Comparison of ENCODE assay signal across 21 cellular contexts in the genomic region with DNA sequence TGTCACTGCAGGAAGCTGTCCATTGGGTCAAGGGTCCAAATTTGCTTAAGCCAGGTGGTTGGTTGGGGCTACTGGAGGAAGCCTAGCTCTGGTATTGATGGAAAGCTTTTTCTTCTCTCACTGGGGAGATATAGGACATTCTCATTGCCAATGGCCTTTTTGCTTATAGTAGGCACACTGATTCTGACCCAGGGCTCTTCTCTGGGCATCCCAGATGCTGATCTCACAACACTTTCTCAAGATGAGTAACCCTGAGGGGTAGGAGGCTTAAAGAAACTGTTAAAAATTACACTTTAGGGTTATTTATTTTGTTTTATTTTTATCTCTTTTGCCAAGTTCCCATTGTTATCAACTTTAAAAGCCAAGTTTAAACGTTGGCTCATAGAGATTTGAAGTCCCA.
A peak's percentile ranks its signal among the peaks of the same experiment; 100 is the strongest.
DNase-seq lines count a peak whose midpoint lies in the region; ATAC-seq and TF ChIP-seq lines count a peak whose summit lies in the region.
"Had no signal": no experiment of that assay in that cellular context is flagged by ENCODE, and none has a peak within 500 bp of the region (broad histone marks: within the 10 kb centered on the region; RNA-seq: fewer than 3 reads in every experiment).

No MANE protein-coding gene starts in this region.

- H3K36me3 Mint-ChIP-seq in HFFc6 (ENCODE audit: low read depth), result no peaks in the 10 kb centered on the region

- H3K36me3 ChIP-seq in OCI-LY3 (replicated peaks; ENCODE audit: low read depth, low read length), result no peaks in the 10 kb centered on the region
- H3K36me3 ChIP-seq: BLaER1 had no signal

- peak overlapping the region; percentile 7; the same call in 1 of the 2 replicates for H3K27ac ChIP-seq in OCI-LY3 (ENCODE audit: low read length)
- H3K27ac ChIP-seq: BLaER1, RWPE1 had no signal

- DNase-seq in SKM-1 treated with dmso at 0.1 percent for 144 hours (lab: John Stamatoyannopoulos, UW; ENCODE audit: unreplicated experiment) (no peak), HFFc6 (no peak)
- DNase-seq: CD4-positive, alpha-beta T cell; COR-L47; DMS53; H7; KBM-7; MV-4-11; NCI-H1694 treated with DMSO at 0.1 percent for 48 hours; NCI-H2081; NCI-H2227 treated with DMSO at 0.1 percent for 48 hours; NCI-H526 treated with DMSO at 0.1 percent for 48 hours; SHP77 had no signal

- H3K27ac Mint-ChIP-seq in HFFc6, result no peak overlapping the region
- H3K27ac Mint-ChIP-seq: CD4-positive, alpha-beta T cell had no signal

- H4K20me1 ChIP-seq in OCI-LY3 (ENCODE audit: insufficient read depth, low read length), result no peaks in the 10 kb centered on the region
- H4K20me1 ChIP-seq: BLaER1 had no signal

- H3K9me3 Mint-ChIP-seq in HFFc6, result peaks cover 49% of the 10 kb centered on the region

- no peaks in the 10 kb centered on the region for H3K4me1 Mint-ChIP-seq in HFFc6 (ENCODE audit: low read depth)

- H3K9me3 ChIP-seq in OCI-LY3 (ENCODE audit: insufficient read depth, low read length), result no peaks in the 10 kb centered on the region
- H3K9me3 ChIP-seq: BLaER1 had no signal

- peaks cover 34% of the 10 kb centered on the region for H3K4me1 ChIP-seq in OCI-LY3 (ENCODE audit: low read length)
- H3K4me1 ChIP-seq: BLaER1 had no signal

- H3K27me3 Mint-ChIP-seq in HFFc6 (ENCODE audit: insufficient read depth), result no peaks in the 10 kb centered on the region; the same call in 1 of the 2 replicates
- H3K27me3 Mint-ChIP-seq: CD4-positive, alpha-beta T cell had no signal

- H3K27me3 ChIP-seq in OCI-LY3 (ENCODE audit: low read depth, low read length), result no peaks in the 10 kb centered on the region
- H3K27me3 ChIP-seq: BLaER1 had no signal

- H2AFZ ChIP-seq in OCI-LY3 (ENCODE audit: low read depth, low read length), result no peak overlapping the region

- H3K4me3 ChIP-seq in OCI-LY3 (ENCODE audit: low read length), result no peak overlapping the region
- H3K4me3 ChIP-seq: BLaER1 had no signal

- peak overlapping the region; percentile 3; the same call in 1 of the 2 replicates for H3K4me2 ChIP-seq in OCI-LY3 (ENCODE audit: low read length)
- H3K4me2 ChIP-seq: BLaER1 had no signal

- no peak overlapping the region for H3K9ac ChIP-seq in OCI-LY3 (ENCODE audit: low read length)
- H3K9ac ChIP-seq: BLaER1 had no signal

- H3K4me3 Mint-ChIP-seq in HFFc6, result no peak overlapping the region
- H3K4me3 Mint-ChIP-seq: CD4-positive, alpha-beta T cell had no signal

- TF ChIP-seq CTCF in OCI-LY3 (IDR thresholded peaks at IDR 0.05; ENCODE audit: low read depth, low read length) (no peak), HFFc6 (IDR thresholded peaks at IDR 0.05) (no peak)

- peak; percentile 42 for ATAC-seq in GM18517 (IDR thresholded peaks at IDR 0.05; ENCODE audit: unreplicated experiment)
- ATAC-seq in GM19397 (IDR thresholded peaks at IDR 0.05; ENCODE audit: unreplicated experiment), result peak; percentile 38
- ATAC-seq in HG02610 (IDR thresholded peaks at IDR 0.05; ENCODE audit: unreplicated experiment), result peak; percentile 29
- ATAC-seq in GM21381 (IDR thresholded peaks at IDR 0.05; ENCODE audit: unreplicated experiment), result no peak
- ATAC-seq: Panc1 had no signal

- no peaks in the 10 kb centered on the region for H3K79me2 ChIP-seq in OCI-LY3 (ENCODE audit: low read length)
